Comparison of ENCODE assay signal across 25 cellular contexts in the genomic region with DNA sequence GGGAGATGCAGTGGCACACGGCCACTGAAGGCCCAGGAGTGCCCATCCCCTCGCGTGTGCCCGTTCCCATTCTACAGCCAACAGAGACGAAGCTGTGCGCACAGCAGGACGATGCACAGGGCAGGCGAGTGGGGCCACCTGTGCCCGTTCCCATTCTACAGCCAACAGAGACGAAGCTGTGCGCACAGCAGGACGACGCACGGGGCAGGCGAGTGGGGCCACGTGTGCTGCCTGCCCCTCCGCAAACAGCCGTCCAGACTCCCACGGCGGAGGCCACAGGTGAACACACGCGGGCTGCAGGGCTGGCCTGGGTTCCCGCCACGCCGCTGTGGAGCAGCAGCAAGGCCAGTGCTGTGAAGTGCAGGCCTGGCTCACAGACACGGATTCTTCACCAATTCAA. TPM values are rescaled to one million over a fixed set of nuclear protein-coding genes. Genes with fewer than 3 reads are reported as not detected.
DNase-seq lines count a peak whose midpoint lies in the region; ATAC-seq and TF ChIP-seq lines count a peak whose summit lies in the region.
"Had no signal": no experiment of that assay in that cellular context is flagged by ENCODE, and none has a peak within 500 bp of the region (broad histone marks: within the 10 kb centered on the region; RNA-seq: fewer than 3 reads in every experiment).

No MANE protein-coding gene starts in this region.

- no peaks in the 10 kb centered on the region for H3K79me1 ChIP-seq in trophoblast cell (ENCODE audit: low read length)

- H3K36me3 Mint-ChIP-seq in T-helper 17 cell (ENCODE audit: low read depth) = peaks cover 8% of the 10 kb centered on the region

- H2AFZ ChIP-seq in trophoblast cell (ENCODE audit: insufficient read depth, low read length, poor library complexity) = no peak overlapping the region

- no peak overlapping the region for H4K91ac ChIP-seq in trophoblast cell (ENCODE audit: low read depth, low read length)

- no peaks in the 10 kb centered on the region for H3K4me1 ChIP-seq in heart left ventricle
- no peaks in the 10 kb centered on the region for H3K4me1 ChIP-seq in trophoblast cell (ENCODE audit: control insufficient read depth in 1 of 2, insufficient read depth in 2 of 2, low read length in 2 of 2)
- H3K4me1 ChIP-seq: BLaER1, Caco-2 had no signal

- H3K14ac ChIP-seq in trophoblast cell (ENCODE audit: low read length) = no peak overlapping the region

- H3K4ac ChIP-seq in trophoblast cell (ENCODE audit: low read depth, low read length) = no peak overlapping the region

- DNase-seq in left ventricle myocardium superior (peak; percentile 23), heart left ventricle (no peak), T-helper 17 cell (no peak), cerebellum (ENCODE audit: low spot score) (peak; percentile 37), trophoblast cell (no peak)
- DNase-seq in activated naive CD4-positive, alpha-beta T cell treated with anti-CD3 and anti-CD28 coated beads, Interleukin-2, amount 50 U/mL, for 16 hours = no peak
- DNase-seq: ACHN; Caco-2; CD4-positive, alpha-beta T cell; DMS 273 treated with DMSO at 0.1 percent for 48 hours; DMS79 treated with DMSO at 0.1 percent for 48 hours; NCI-H1105; NCI-H146; NCI-H2029; NCI-H2227 treated with DMSO at 0.1 percent for 48 hours; NCI-H510A treated with DMSO at 0.1 percent for 48 hours; NCI-H748 treated with DMSO at 0.1 percent for 48 hours; NK-92 treated with Interleukin-12 subunit alpha and Interleukin-12 subunit beta, amount 100 ng/mL, for 24 hours; SHP77 treated with DMSO at 0.1 percent for 48 hours had no signal

- H3K27ac ChIP-seq in heart left ventricle (no peak overlapping the region), trophoblast cell (ENCODE audit: low read depth, low read length) (no peak overlapping the region)
- H3K27ac ChIP-seq: 22Rv1, BLaER1, RWPE1, SK-N-MC had no signal

- ATAC-seq in left ventricle myocardium superior = no peak
- no peak for ATAC-seq in heart left ventricle
- no peak for ATAC-seq in T-helper 17 cell
- no peak for ATAC-seq in HG03025 (IDR thresholded peaks at IDR 0.05; ENCODE audit: low FRiP score, unreplicated experiment)
- no peak for ATAC-seq in GM21825 (IDR thresholded peaks at IDR 0.05; ENCODE audit: unreplicated experiment)

- no peaks in the 10 kb centered on the region for H3K27me3 Mint-ChIP-seq in T-helper 17 cell
- H3K27me3 Mint-ChIP-seq: CD4-positive, alpha-beta T cell had no signal

- no peak overlapping the region for H3K4me2 ChIP-seq in trophoblast cell (ENCODE audit: low read length)
- H3K4me2 ChIP-seq: BLaER1 had no signal

- H2BK5ac ChIP-seq in trophoblast cell (ENCODE audit: low read depth, low read length, poor library complexity) = no peak overlapping the region

- no peak overlapping the region for H2AK5ac ChIP-seq in trophoblast cell (ENCODE audit: low read length)

- no peak overlapping the region for H4K12ac ChIP-seq in trophoblast cell (ENCODE audit: low read depth, low read length)

- peaks cover 15% of the 10 kb centered on the region for H3K4me1 Mint-ChIP-seq in T-helper 17 cell

- H3K9me3 ChIP-seq in heart left ventricle (no peaks in the 10 kb centered on the region), T-helper 17 cell (ENCODE audit: control insufficient read depth, low read length, poor library complexity, severe bottlenecking) (no peaks in the 10 kb centered on the region), trophoblast cell (ENCODE audit: insufficient read depth, low read depth, low read length) (no peaks in the 10 kb centered on the region)
- H3K9me3 ChIP-seq: BLaER1, Caco-2 had no signal

- H3K18ac ChIP-seq in trophoblast cell (ENCODE audit: low read length) = no peak overlapping the region

- no peak for TF ChIP-seq CTCF in heart left ventricle (IDR thresholded peaks at IDR 0.05)

- no peaks in the 10 kb centered on the region for H3K79me2 ChIP-seq in trophoblast cell (ENCODE audit: control insufficient read depth, insufficient read depth, low read length, poor library complexity)

- H3K27me3 ChIP-seq in heart left ventricle (no peaks in the 10 kb centered on the region), trophoblast cell (ENCODE audit: insufficient read depth, low read length) (no peaks in the 10 kb centered on the region)
- H3K27me3 ChIP-seq: BLaER1 had no signal

- H2BK120ac ChIP-seq in trophoblast cell (ENCODE audit: insufficient read depth, low read length, poor library complexity) = no peak overlapping the region

- H3K23ac ChIP-seq in trophoblast cell (ENCODE audit: low read length) = no peak overlapping the region

- TF ChIP-seq POLR2A in heart left ventricle (IDR thresholded peaks at IDR 0.05) = no peak

- peak overlapping the region; percentile 28 for H3K4me3 Mint-ChIP-seq in T-helper 17 cell
- H3K4me3 Mint-ChIP-seq: CD4-positive, alpha-beta T cell had no signal

- no peak overlapping the region for H2BK12ac ChIP-seq in trophoblast cell (ENCODE audit: low read length)

- H3K9ac ChIP-seq in trophoblast cell (ENCODE audit: low read length) = no peak overlapping the region
- H3K9ac ChIP-seq: BLaER1 had no signal

- no peak overlapping the region for H3K27ac Mint-ChIP-seq in T-helper 17 cell
- H3K27ac Mint-ChIP-seq: CD4-positive, alpha-beta T cell had no signal

- 89 to 97% (median 95%) methylated on average over 6 to 26 of the region's 26 CpGs for WGBS in heart left ventricle, 4 donors
- WGBS in trophoblast cell (ENCODE audit: extremely low coverage, insufficient coverage, insufficient read length) = no CpG with 5 or more reads among the region's 26 CpGs

- H3K36me3 ChIP-seq in heart left ventricle (peaks cover 0 to 77% (median 39%) of the 10 kb centered on the region in 9 donors), trophoblast cell (ENCODE audit: control insufficient read depth in 1 of 2, insufficient read depth in 2 of 2, low read length in 2 of 2) (peaks cover 47 to 69% of the 10 kb centered on the region in 2 experiments)

- H3K4me3 ChIP-seq in heart left ventricle (no peak overlapping the region), trophoblast cell (ENCODE audit: low read depth, low read length) (peak overlapping the region; percentile 41)
- H3K4me3 ChIP-seq: BLaER1, SK-N-MC had no signal

- no peak overlapping the region for H4K8ac ChIP-seq in trophoblast cell (ENCODE audit: low read depth, low read length)

- intact Hi-C loops in left ventricle myocardium superior (cut with micrococcal nuclease) (no loop called here), heart left ventricle (cut with DNase I) (no loop called here)

RNA-seq across cellular contexts. Expression of gene GAK, which starts 32.0 kb away (rescaled TPM):
- total RNA-seq in left ventricle myocardium superior (29.7 TPM), heart left ventricle (10 to 100 TPM; 22.8 to 55.1 (median 32.5) TPM), T-helper 17 cell (100 to 1,000 TPM; 192 to 215 TPM), cerebellum (49.6 TPM)
- 10 to 100 TPM; 51.8 to 52.3 TPM for polyA plus RNA-seq in heart left ventricle
- polyA plus RNA-seq in trophoblast cell (2013) = 76.4 and 76.8 TPM in 2 replicates

RNA-seq across cellular contexts. Expression of gene TMEM175, which starts 32.2 kb away (rescaled TPM):
- total RNA-seq in left ventricle myocardium superior (19.8 TPM), heart left ventricle (10 to 100 TPM; 16.6 to 34.6 (median 20.1) TPM), T-helper 17 cell (10 to 100 TPM; 36.9 to 43.6 TPM), cerebellum (23.3 TPM)
- 10 to 100 TPM; 14.2 to 28.8 TPM for polyA plus RNA-seq in heart left ventricle
- 13.5 and 15.8 TPM in 2 replicates for polyA plus RNA-seq in trophoblast cell (2013)

Comparison
In these comparisons a context has a peak if more than half of its experiments do, and no peak if none do; other contexts are left out.
1. DNase-seq: peak in left ventricle myocardium superior (single experiment) and cerebellum (single experiment); none in heart left ventricle (0 of 5), T-helper 17 cell (0 of 3), trophoblast cell (0 of 2) and activated naive CD4-positive, alpha-beta T cell treated with anti-CD3 and anti-CD28 coated beads, Interleukin-2, amount 50 U/mL, for 16 hours (single experiment).